ENCODE assay signal across 2 cellular contexts in the genomic region with DNA sequence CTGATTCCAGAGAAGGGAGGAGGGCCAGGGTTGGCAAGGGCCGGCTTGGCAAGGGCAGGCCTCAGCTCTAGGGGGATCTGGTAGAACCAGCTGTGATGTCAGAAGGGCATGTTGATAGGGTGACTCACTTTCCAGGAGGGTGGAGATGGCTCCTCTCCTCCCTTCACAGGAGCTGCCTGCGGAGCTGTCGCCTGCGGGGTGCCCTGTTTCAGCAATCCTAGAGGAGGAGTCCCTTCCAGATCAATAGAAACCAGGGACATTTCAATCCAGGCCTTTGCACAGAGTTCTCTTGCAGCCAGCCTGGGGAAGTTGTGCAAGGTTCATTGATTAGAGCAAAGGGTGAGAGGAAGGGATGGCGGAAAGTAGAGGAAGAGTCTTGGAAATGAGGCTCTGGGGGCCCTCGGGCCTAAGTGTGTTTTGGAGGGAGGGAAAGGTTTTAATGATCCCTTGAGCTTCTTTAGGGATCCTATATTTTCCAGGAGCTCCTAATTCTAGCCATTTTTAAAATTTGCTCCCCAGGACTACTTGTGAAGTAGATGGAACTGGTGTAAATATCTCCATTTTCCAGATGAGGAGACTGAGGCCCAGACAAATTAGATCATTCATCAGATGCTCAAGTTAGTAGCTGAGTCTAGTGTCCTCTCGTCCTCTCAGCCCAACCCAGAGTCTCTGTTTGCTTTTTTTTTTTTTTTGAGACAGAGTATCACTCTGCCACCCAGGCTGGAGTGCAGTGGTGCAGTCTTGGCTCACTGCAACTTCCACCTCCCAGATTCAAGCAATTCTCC.
TF ChIP-seq lines count a peak whose summit lies in the region.

No MANE protein-coding gene starts in this region.

TF ChIP-seq in A549, 52 proteins besides CTCF, POLR2A, EP300 and RAD21:
- TF ChIP-seq FOSL2 (IDR thresholded peaks at IDR 0.05) (no peak), FOSL2 (CRISPR knock-in tag; IDR thresholded peaks at IDR 0.05) (peak; percentile 23; the same call in 1 of the 2 replicates), NPAS2 (CRISPR knock-in tag; IDR thresholded peaks at IDR 0.05; ENCODE audit: borderline replicate concordance) (no peak), BHLHE40 (IDR thresholded peaks at IDR 0.05; ENCODE audit: low read depth, low read length) (no peak)

TF ChIP-seq in K562, 482 proteins besides CTCF, POLR2A, EP300 and RAD21:
- TF ChIP-seq FOSL1 (tag; conservative IDR thresholded peaks at IDR 0.05) (0 out of 2 replicates have a peak, but pooled peaks have one; percentile 31), RBM25 (IDR thresholded peaks at IDR 0.05; ENCODE audit: low read depth, low read length, severe bottlenecking) (peak; percentile 62), ZNF354B (CRISPR knock-in tag; IDR thresholded peaks at IDR 0.05) (no peak), ZNF124 (CRISPR knock-in tag; IDR thresholded peaks at IDR 0.05) (no peak), CBX3 (IDR thresholded peaks at IDR 0.05; ENCODE audit: borderline replicate concordance in 1 of 2, low read length in 2 of 2) (no peak)
